ENCODE assay signal across 8 cellular contexts in the genomic region with DNA sequence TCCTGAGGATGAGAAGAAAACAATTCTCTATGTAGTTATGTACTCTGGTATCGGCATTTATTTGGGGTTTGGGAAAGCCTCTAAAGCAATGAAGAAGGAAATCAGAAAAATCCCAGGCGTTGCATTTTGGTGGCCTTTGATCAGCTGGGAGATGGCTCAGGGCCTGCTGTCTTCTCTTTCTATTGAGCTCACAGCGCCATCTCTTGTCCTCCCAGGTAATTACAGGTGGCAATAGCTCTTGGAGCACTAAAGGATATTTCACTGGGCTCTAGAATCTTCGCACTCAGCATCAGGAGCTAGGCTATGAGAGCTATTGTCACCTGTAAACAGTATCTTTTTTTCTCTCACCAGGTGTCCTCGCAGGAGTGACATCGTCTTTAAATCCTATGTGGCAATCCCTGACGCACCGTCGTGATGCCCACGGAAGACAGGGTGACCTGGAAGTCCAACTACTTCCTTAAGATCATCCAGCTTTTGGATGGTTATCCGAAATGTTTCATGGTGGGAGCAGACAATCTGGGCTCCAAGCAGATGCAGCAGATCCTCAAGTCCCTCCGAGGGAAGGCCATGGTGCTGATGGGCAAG.
A peak's percentile ranks its signal among the peaks of the same experiment; 100 is the strongest.
DNase-seq lines count a peak whose midpoint lies in the region; ATAC-seq, FAIRE-seq and TF ChIP-seq lines count a peak whose summit lies in the region.

No MANE protein-coding gene starts in this region.

- no peak overlapping the region for H2BK5ac ChIP-seq in mesenchymal stem cell (ENCODE audit: low read depth, low read length, poor library complexity, severe bottlenecking)

- no peaks in the 10 kb centered on the region for H3K9me3 Mint-ChIP-seq in activated T-cell treated with anti-CD3 and anti-CD28 coated beads, Interleukin-2, amount 50 U/mL, for 4 hours

- H2AFZ ChIP-seq in mesenchymal stem cell (ENCODE audit: low read depth, low read length), result no peak overlapping the region

- DNase-seq in activated T-cell treated with anti-CD3 and anti-CD28 coated beads for 48 hours (ENCODE audit: low read depth), result peak; percentile 30
- no peak for DNase-seq in activated T-cell treated with anti-CD3 and anti-CD28 coated beads, Interleukin-2, amount 50 U/mL, for 4 hours
- peak; percentile 54 for DNase-seq in HFF-Myc (ENCODE audit: extremely low read depth, low read depth)
- peak; percentile 49 for DNase-seq in NCI-H1048 (lab: John Stamatoyannopoulos, UW)
- peak; percentile 29 for DNase-seq in SKM-1 treated with dmso at 0.1 percent for 144 hours (lab: John Stamatoyannopoulos, UW; ENCODE audit: unreplicated experiment)
- peak; percentile 73 for DNase-seq in mesenchymal stem cell
- peak; percentile 70 to 90 for DNase-seq in tibial nerve (ENCODE audit: low spot score in 2 of 2)

- H3K9me3 ChIP-seq in mesenchymal stem cell (ENCODE audit: control insufficient read depth, low read length) (no peaks in the 10 kb centered on the region), tibial nerve (no peaks in the 10 kb centered on the region)

- H3K79me1 ChIP-seq in mesenchymal stem cell (replicated peaks; ENCODE audit: low read length, poor library complexity, severe bottlenecking), result no peaks in the 10 kb centered on the region

- no peak overlapping the region for H2BK120ac ChIP-seq in mesenchymal stem cell (ENCODE audit: low read depth, low read length)

- no peak overlapping the region for H3K4me3 Mint-ChIP-seq in activated T-cell treated with anti-CD3 and anti-CD28 coated beads, Interleukin-2, amount 50 U/mL, for 4 hours

- no peak overlapping the region for H3K4ac ChIP-seq in mesenchymal stem cell (ENCODE audit: low read depth in 1 of 2, low read length in 2 of 2)

- no peak for TF ChIP-seq POLR2A in tibial nerve (IDR thresholded peaks at IDR 0.05)

- no peak for TF ChIP-seq EP300 in tibial nerve (IDR thresholded peaks at IDR 0.05)

- no peaks in the 10 kb centered on the region for H3K4me1 Mint-ChIP-seq in activated T-cell treated with anti-CD3 and anti-CD28 coated beads, Interleukin-2, amount 50 U/mL, for 4 hours (ENCODE audit: low read depth)

- peaks cover 0 to 3% of the 10 kb centered on the region in 2 experiments for H3K36me3 ChIP-seq in mesenchymal stem cell (ENCODE audit: control insufficient read depth in 1 of 2, insufficient read depth in 2 of 2, low read depth in 1 of 2, low read length in 2 of 2)
- no peaks in the 10 kb centered on the region for H3K36me3 ChIP-seq in tibial nerve

- no peak overlapping the region for H3K18ac ChIP-seq in mesenchymal stem cell (ENCODE audit: low read depth in 1 of 2, low read length in 2 of 2)

- H3K27me3 ChIP-seq in mesenchymal stem cell (ENCODE audit: control insufficient read depth in 1 of 2, insufficient read depth in 1 of 2, low read length in 2 of 2) (no peaks in the 10 kb centered on the region), tibial nerve (no peaks in the 10 kb centered on the region)

- H3K23ac ChIP-seq in mesenchymal stem cell (ENCODE audit: low read length in 2 of 2), result no peak overlapping the region

- H3K36me3 Mint-ChIP-seq in activated T-cell treated with anti-CD3 and anti-CD28 coated beads, Interleukin-2, amount 50 U/mL, for 4 hours (ENCODE audit: insufficient read depth), result no peaks in the 10 kb centered on the region

- H3K27me3 Mint-ChIP-seq in activated T-cell treated with anti-CD3 and anti-CD28 coated beads, Interleukin-2, amount 50 U/mL, for 4 hours (ENCODE audit: low read depth), result peaks cover 11% of the 10 kb centered on the region

- H3K14ac ChIP-seq in mesenchymal stem cell (ENCODE audit: low read length in 2 of 2), result no peak overlapping the region

- no peak overlapping the region for H2BK15ac ChIP-seq in mesenchymal stem cell (ENCODE audit: low read depth, poor library complexity, severe bottlenecking)

- H4K91ac ChIP-seq in mesenchymal stem cell (ENCODE audit: low read length), result no peak overlapping the region

- peak; percentile 79 for TF ChIP-seq CTCF in HFF-Myc (IDR thresholded peaks at IDR 0.05; ENCODE audit: low read depth, low read length, missing control alignments)
- peak; percentile 46 to 65 (median 54) for TF ChIP-seq CTCF in tibial nerve (IDR thresholded peaks at IDR 0.05)

- no peak overlapping the region for H2AK5ac ChIP-seq in mesenchymal stem cell (ENCODE audit: low read length, severe bottlenecking)

- H3K4me2 ChIP-seq in mesenchymal stem cell (ENCODE audit: low read length, poor library complexity, severe bottlenecking), result no peak overlapping the region

- peak overlapping the region; percentile 64 for H3K9ac ChIP-seq in mesenchymal stem cell (ENCODE audit: low read length)

- H3K4me3 ChIP-seq in HFF-Myc (replicated peaks; ENCODE audit: low read depth, low read length), result no peak overlapping the region
- peak overlapping the region in 1 of 2 experiments; percentile 11 for H3K4me3 ChIP-seq in mesenchymal stem cell (ENCODE audit: insufficient read depth in 1 of 2, low read depth in 1 of 2, low read length in 2 of 2)
- no peak overlapping the region for H3K4me3 ChIP-seq in tibial nerve

- no peak for ATAC-seq in activated T-cell treated with anti-CD3 and anti-CD28 coated beads, Interleukin-2, amount 50 U/mL, for 4 hours

- peak; percentile 69 for FAIRE-seq in endometrium (lab: Jason Lieb, UNC)

- H3K27ac ChIP-seq in mesenchymal stem cell (ENCODE audit: low read length, poor library complexity, severe bottlenecking) (no peak overlapping the region), tibial nerve (no peak overlapping the region)

- H3K4me1 ChIP-seq in mesenchymal stem cell (ENCODE audit: control insufficient read depth, insufficient read depth, low read depth, low read length), result no peaks in the 10 kb centered on the region
- H3K4me1 ChIP-seq in tibial nerve, result no peaks in the 10 kb centered on the region

- 33% methylated on average over 12 of the region's 12 CpGs for WGBS in mesenchymal stem cell
- 43 to 45% methylated on average over 12 of the region's 12 CpGs for WGBS in tibial nerve, 2 donors

- H4K8ac ChIP-seq in mesenchymal stem cell (ENCODE audit: low read length), result no peak overlapping the region

- H2BK12ac ChIP-seq in mesenchymal stem cell (ENCODE audit: low read length in 2 of 2), result no peak overlapping the region
